Comparison of ENCODE assay signal across 24 cellular contexts in the genomic region with DNA sequence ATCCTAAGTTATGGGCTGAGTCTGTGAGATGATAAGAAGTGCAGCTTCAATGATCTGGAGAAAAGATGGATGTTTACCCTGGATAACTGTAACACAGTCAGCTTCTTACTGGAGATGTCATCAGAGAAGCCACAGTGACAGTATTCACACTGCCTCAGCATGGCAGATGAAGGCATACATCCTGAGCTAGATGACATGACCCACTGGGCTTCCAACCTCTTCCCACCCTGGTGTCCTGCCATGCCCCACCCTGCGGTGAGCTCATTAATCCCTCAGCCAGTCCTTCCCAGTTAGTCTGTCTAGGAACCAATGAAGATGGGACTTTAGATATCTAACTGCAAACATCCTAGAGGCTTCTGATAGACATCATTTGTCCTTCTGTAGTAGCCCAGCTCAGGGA.
"Had no signal": no experiment of that assay in that cellular context is flagged by ENCODE, and none has a peak within 500 bp of the region (broad histone marks: within the 10 kb centered on the region; RNA-seq: fewer than 3 reads in every experiment).

No MANE protein-coding gene starts in this region.

- H3K36me3 ChIP-seq: gastrocnemius medialis, neural progenitor cell, upper lobe of left lung had no signal

- H3K36me3 Mint-ChIP-seq: activated naive CD4-positive, alpha-beta T cell treated with anti-CD3 and anti-CD28 coated beads, Interleukin-2, amount 50 U/mL, for 72 hours; brain; neural progenitor cell had no signal

- H3K4me3 Mint-ChIP-seq: activated CD4-positive, alpha-beta memory T cell treated with anti-CD3 and anti-CD28 coated beads for 36 hours; brain; neural progenitor cell; stimulated activated naive B cell treated with anti-CD40 and anti-IgM and Interleukin-4, amounts not matched to agents 10 μg/mL and 1 μg/mL and 100 μg/mL, for 72 hours; T-helper 2 cell treated with Interferon-gamma antibody and Interleukin-4, amounts not matched to agents 5 μg/mL and 100 μg/mL, for 36 hours had no signal

- FAIRE-seq: islet of Langerhans had no signal

- H3K27ac ChIP-seq: gastrocnemius medialis, neural progenitor cell, SK-N-MC, upper lobe of left lung had no signal

- H3K27me3 ChIP-seq: gastrocnemius medialis, neural progenitor cell, upper lobe of left lung had no signal

- ATAC-seq: gastrocnemius medialis; left ventricle myocardium superior; sciatic nerve; stimulated activated naive B cell treated with anti-CD40 and anti-IgM and Interleukin-4, amounts not matched to agents 10 μg/mL and 1 μg/mL and 100 μg/mL, for 72 hours had no signal

- H3K9me3 Mint-ChIP-seq: activated CD4-positive, alpha-beta memory T cell treated with anti-CD3 and anti-CD28 coated beads for 36 hours; activated naive CD4-positive, alpha-beta T cell treated with anti-CD3 and anti-CD28 coated beads, Interleukin-2, amount 50 U/mL, for 72 hours; brain; neural progenitor cell; stimulated activated naive B cell treated with anti-CD40 and anti-IgM and Interleukin-4, amounts not matched to agents 10 μg/mL and 1 μg/mL and 100 μg/mL, for 72 hours; T-helper 2 cell treated with Interferon-gamma antibody and Interleukin-4, amounts not matched to agents 5 μg/mL and 100 μg/mL, for 36 hours had no signal

- H3K4me1 ChIP-seq: gastrocnemius medialis, neural progenitor cell, upper lobe of left lung had no signal

- DNase-seq: activated CD4-positive, alpha-beta memory T cell treated with anti-CD3 and anti-CD28 coated beads for 36 hours; activated CD4-positive, alpha-beta T cell treated with anti-CD3 and anti-CD28 coated beads for 1 hour; activated gamma-delta T cell; aorta; caudate nucleus; dermis blood vessel endothelial cell; effector CD8-positive, alpha-beta T cell; gastrocnemius medialis; hypothalamus; left ventricle myocardium superior; mammary epithelial cell; midbrain; stimulated activated CD4-positive, alpha-beta T cell treated with anti-CD3 and anti-CD28 coated beads, Interleukin-2, amount 100 ng/mL, for 48 hours; stimulated activated CD8-positive, alpha-beta memory T cell treated with anti-CD3 and anti-CD28 coated beads, Interleukin-4, amount 100 ng/mL, for 48 hours; stimulated activated naive B cell treated with anti-CD40 and anti-IgM and Interleukin-4, amounts not matched to agents 10 μg/mL and 1 μg/mL and 100 μg/mL, for 72 hours; SW 1271; upper lobe of left lung had no signal

- H3K4me3 ChIP-seq: gastrocnemius medialis, neural progenitor cell, SK-N-MC, upper lobe of left lung had no signal

- H3K27me3 Mint-ChIP-seq: activated CD4-positive, alpha-beta memory T cell treated with anti-CD3 and anti-CD28 coated beads for 36 hours; stimulated activated naive B cell treated with anti-CD40 and anti-IgM and Interleukin-4, amounts not matched to agents 10 μg/mL and 1 μg/mL and 100 μg/mL, for 72 hours had no signal

- H3K27ac Mint-ChIP-seq: activated CD4-positive, alpha-beta memory T cell treated with anti-CD3 and anti-CD28 coated beads for 36 hours; activated naive CD4-positive, alpha-beta T cell treated with anti-CD3 and anti-CD28 coated beads, Interleukin-2, amount 50 U/mL, for 72 hours; neural progenitor cell; stimulated activated naive B cell treated with anti-CD40 and anti-IgM and Interleukin-4, amounts not matched to agents 10 μg/mL and 1 μg/mL and 100 μg/mL, for 72 hours; T-helper 2 cell treated with Interferon-gamma antibody and Interleukin-4, amounts not matched to agents 5 μg/mL and 100 μg/mL, for 36 hours had no signal

- H3K9me3 ChIP-seq: gastrocnemius medialis, upper lobe of left lung had no signal

- H3K4me1 Mint-ChIP-seq: neural progenitor cell had no signal
